Comparison of ENCODE assay signal across 8 cellular contexts in genomic region chr1:20661235-20662109, GRCh38. TPM values are rescaled to one million over a fixed set of nuclear protein-coding genes. Genes with fewer than 3 reads are reported as not detected.
DNase-seq lines count a peak whose midpoint lies in the region; ATAC-seq and FAIRE-seq lines count a peak whose summit lies in the region.

Gene DDOST (minus strand): TSS chr1:20661369. CDS start chr1:20661350, 19 bp downstream.

- peaks cover 37% of the 10 kb centered on the region for H3K4me1 Mint-ChIP-seq in activated CD8-positive, alpha-beta memory T cell treated with anti-CD3 and anti-CD28 coated beads, Interleukin-2, amount 10 ng/mL, durations not matched to agents 7 days and 5 days

- H4K5ac ChIP-seq in mesendoderm (ENCODE audit: low read length), result peak within 1 kb of the TSS; percentile 95

- H2AK5ac ChIP-seq in mesendoderm (ENCODE audit: low read length), result peak within 1 kb of the TSS; percentile 20

- CTCF ChIA-PET in activated CD8-positive, alpha-beta memory T cell treated with anti-CD3 and anti-CD28 coated beads, Interleukin-2, amount 10 ng/mL, durations not matched to agents 7 days and 5 days (lab: Charles Lee), result interaction anchor here (1.0 to 6.2 kb wide), 5 partner anchors 16 to 154 kb away, joined by 3 to 39 read pairs (median 7); partner anchors contain the start of genes MUL1 and PINK1

- no peaks in the 10 kb centered on the region for H3K36me3 ChIP-seq in endocrine pancreas (ENCODE audit: control insufficient read depth, insufficient read depth, low read length)
- peaks cover 9% of the 10 kb centered on the region for H3K36me3 ChIP-seq in mesendoderm (ENCODE audit: control insufficient read depth, insufficient read depth, low read length)

- peak within 1 kb of the TSS; percentile 100 for H3K4me2 ChIP-seq in mesendoderm (ENCODE audit: low read length)

- H3K27me3 ChIP-seq in endocrine pancreas (ENCODE audit: control insufficient read depth, insufficient read depth, low read length) (no peaks in the 10 kb centered on the region), mesendoderm (ENCODE audit: insufficient read depth, low read length, poor library complexity) (no peaks in the 10 kb centered on the region)

- H3K27ac ChIP-seq in mesendoderm (ENCODE audit: low read depth, low read length), result no peak within 1 kb of the TSS

- H3K79me1 ChIP-seq in mesendoderm (ENCODE audit: low read length), result peaks cover 20% of the 10 kb centered on the region

- no peak within 1 kb of the TSS for H2BK15ac ChIP-seq in mesendoderm (replicated peaks; ENCODE audit: low read depth)

- peak; percentile 94 for ATAC-seq in GM21360 (IDR thresholded peaks at IDR 0.05; ENCODE audit: unreplicated experiment)
- peak; percentile 98 for ATAC-seq in activated CD8-positive, alpha-beta memory T cell treated with anti-CD3 and anti-CD28 coated beads, Interleukin-2, amount 10 ng/mL, durations not matched to agents 7 days and 5 days

- peak within 1 kb of the TSS; percentile 7 for H4K8ac ChIP-seq in mesendoderm (ENCODE audit: low read depth, low read length)

- H3K4me1 ChIP-seq in endocrine pancreas (ENCODE audit: control insufficient read depth, insufficient read depth, low read length), result peaks cover 7% of the 10 kb centered on the region
- peaks cover 6% of the 10 kb centered on the region for H3K4me1 ChIP-seq in mesendoderm (ENCODE audit: control insufficient read depth, low read depth, low read length)

- H3K27me3 Mint-ChIP-seq in activated CD8-positive, alpha-beta memory T cell treated with anti-CD3 and anti-CD28 coated beads, Interleukin-2, amount 10 ng/mL, durations not matched to agents 7 days and 5 days, result no peaks in the 10 kb centered on the region

- H3K27ac Mint-ChIP-seq in activated CD8-positive, alpha-beta memory T cell treated with anti-CD3 and anti-CD28 coated beads, Interleukin-2, amount 10 ng/mL, durations not matched to agents 7 days and 5 days, result peak within 1 kb of the TSS; percentile 99

- no CpG with 5 or more reads among the region's 55 CpGs for WGBS in mesendoderm (ENCODE audit: extremely low coverage, insufficient coverage, low lambda C conversion rate)

- peaks cover 35% of the 10 kb centered on the region for H3K79me2 ChIP-seq in mesendoderm (ENCODE audit: control insufficient read depth, insufficient read depth, low read length)

- H3K4me3 ChIP-seq in endocrine pancreas (ENCODE audit: control insufficient read depth, insufficient read depth, low read length) (peak within 1 kb of the TSS; percentile 79), mesendoderm (ENCODE audit: low read length) (peak within 1 kb of the TSS; percentile 98)

- no peak within 1 kb of the TSS for H2BK120ac ChIP-seq in mesendoderm (ENCODE audit: low read depth, low read length)

- H3K9me3 ChIP-seq in endocrine pancreas (ENCODE audit: control insufficient read depth, low read length), result no peaks in the 10 kb centered on the region

- H3K9me3 Mint-ChIP-seq in activated CD8-positive, alpha-beta memory T cell treated with anti-CD3 and anti-CD28 coated beads, Interleukin-2, amount 10 ng/mL, durations not matched to agents 7 days and 5 days (ENCODE audit: low read depth), result no peaks in the 10 kb centered on the region

- H3K36me3 Mint-ChIP-seq in activated CD8-positive, alpha-beta memory T cell treated with anti-CD3 and anti-CD28 coated beads, Interleukin-2, amount 10 ng/mL, durations not matched to agents 7 days and 5 days, result peaks cover 19% of the 10 kb centered on the region

- peak within 1 kb of the TSS; percentile 99 for H3K56ac ChIP-seq in mesendoderm (ENCODE audit: low read length)

- H3K4me3 Mint-ChIP-seq in activated CD8-positive, alpha-beta memory T cell treated with anti-CD3 and anti-CD28 coated beads, Interleukin-2, amount 10 ng/mL, durations not matched to agents 7 days and 5 days, result peak within 1 kb of the TSS; percentile 83

- H2BK5ac ChIP-seq in mesendoderm (ENCODE audit: low read length), result peak within 1 kb of the TSS; percentile 73

- H3K9ac ChIP-seq in endocrine pancreas (ENCODE audit: control insufficient read depth, insufficient read depth, low read length) (peak within 1 kb of the TSS; percentile 89), mesendoderm (ENCODE audit: low read length) (peak within 1 kb of the TSS; percentile 97)

- FAIRE-seq in HTR-8/SVneo (lab: Jason Lieb, UNC), result peak; percentile 90

- H3K4ac ChIP-seq in mesendoderm (ENCODE audit: low read depth, low read length), result peak within 1 kb of the TSS; percentile 65

- no peak within 1 kb of the TSS for H3K23ac ChIP-seq in mesendoderm (ENCODE audit: low read length)

- peak within 1 kb of the TSS; percentile 15 for H3K18ac ChIP-seq in mesendoderm (ENCODE audit: low read length)

- DNase-seq in COR-L47 (lab: John Stamatoyannopoulos, UW), result peak; percentile 99
- DNase-seq in HTR-8/SVneo (ENCODE audit: insufficient read length, low spot score), result peak; percentile 97
- DNase-seq in NOMO-1 treated with dmso at 0.1 percent for 144 hours (lab: John Stamatoyannopoulos, UW; ENCODE audit: unreplicated experiment), result peak; percentile 98
- peak; percentile 98 for DNase-seq in activated CD8-positive, alpha-beta memory T cell treated with anti-CD3 and anti-CD28 coated beads, Interleukin-2, amount 10 ng/mL, durations not matched to agents 7 days and 5 days
- DNase-seq in mesendoderm, result peak; percentile 99
- DNase-seq in stimulated activated CD8-positive, alpha-beta memory T cell treated with anti-CD3 and anti-CD28 coated beads, Interleukin-15, amount 100 ng/mL, for 24 hours (ENCODE audit: low read depth), result peak; percentile 74

RNA-seq across cellular contexts. Expression of gene DDOST, which starts in this region (rescaled TPM):
- total RNA-seq in activated CD8-positive, alpha-beta memory T cell treated with anti-CD3 and anti-CD28 coated beads, Interleukin-2, amount 10 ng/mL, durations not matched to agents 7 days and 5 days, result 100 to 1,000 TPM; 137 to 170 TPM
- polyA plus RNA-seq in mesendoderm (2013, experiment 1 of 2), result 157 TPM
- polyA plus RNA-seq in mesendoderm (2013, experiment 2 of 2), result 157 TPM
